13 cellular contexts compared by ENCODE assay signal in genomic region chr10:11604742-11605650, GRCh38. TPM values are rescaled to one million over a fixed set of nuclear protein-coding genes. Genes with fewer than 3 reads are reported as not detected.
DNase-seq lines count a peak whose midpoint lies in the region; ATAC-seq and TF ChIP-seq lines count a peak whose summit lies in the region.
"Had no signal": no experiment of that assay in that cellular context is flagged by ENCODE, and none has a peak within 500 bp of the region (broad histone marks: within the 10 kb centered on the region; RNA-seq: fewer than 3 reads in every experiment).

No MANE protein-coding gene starts in this region.

- H3F3A ChIP-seq in OCI-LY1 (ENCODE audit: insufficient read depth, low read length): no peaks in the 10 kb centered on the region

- H3K27me3 ChIP-seq in CD4-positive, alpha-beta T cell (ENCODE audit: control insufficient read depth, insufficient read depth, low read length): no peaks in the 10 kb centered on the region
- H3K27me3 ChIP-seq in OCI-LY1 (ENCODE audit: insufficient read depth, low read length): no peaks in the 10 kb centered on the region
- H3K27me3 ChIP-seq: gastroesophageal sphincter had no signal

- H3K9me2 ChIP-seq in OCI-LY1 (ENCODE audit: low read depth, low read length): no peaks in the 10 kb centered on the region

- H3K4me3 ChIP-seq in OCI-LY1 (ENCODE audit: low read depth, low read length, poor library complexity, severe bottlenecking): no peak overlapping the region
- H3K4me3 ChIP-seq in foreskin fibroblast (ENCODE audit: low read depth in 1 of 2, low read length in 2 of 2): no peak overlapping the region
- H3K4me3 ChIP-seq: gastroesophageal sphincter, lower lobe of right lung had no signal

- H3K4me3 Mint-ChIP-seq in CD4-positive, alpha-beta T cell: peak overlapping the region; percentile 59
- H3K4me3 Mint-ChIP-seq in immature natural killer cell: peak overlapping the region; percentile 44 to 80 (median 63)
- H3K4me3 Mint-ChIP-seq in activated CD4-positive, alpha-beta memory T cell treated with anti-CD3 and anti-CD28 coated beads, Interleukin-2, amount 10 ng/mL, durations not matched to agents 7 days and 5 days: no peak overlapping the region

- ATAC-seq in CD4-positive, alpha-beta T cell (ENCODE audit: poor library complexity): peak; percentile 67
- ATAC-seq in GM18868 (IDR thresholded peaks at IDR 0.05; ENCODE audit: unreplicated experiment) (peak; percentile 29), GM19455 (IDR thresholded peaks at IDR 0.05; ENCODE audit: unreplicated experiment) (no peak)
- ATAC-seq: gastroesophageal sphincter, lower lobe of right lung had no signal

- H3K79me2 ChIP-seq in OCI-LY1 (ENCODE audit: insufficient read depth, low read length): peaks cover 72% of the 10 kb centered on the region

- H3K36me3 Mint-ChIP-seq in CD4-positive, alpha-beta T cell (ENCODE audit: low read depth): no peaks in the 10 kb centered on the region
- no peaks in the 10 kb centered on the region for H3K36me3 Mint-ChIP-seq in immature natural killer cell
- H3K36me3 Mint-ChIP-seq in activated CD4-positive, alpha-beta memory T cell treated with anti-CD3 and anti-CD28 coated beads, Interleukin-2, amount 10 ng/mL, durations not matched to agents 7 days and 5 days (ENCODE audit: low read depth): no peaks in the 10 kb centered on the region

- H2AFZ ChIP-seq in OCI-LY1 (ENCODE audit: low read length): no peak overlapping the region

- peaks cover 55% of the 10 kb centered on the region for H3K4me1 Mint-ChIP-seq in CD4-positive, alpha-beta T cell (ENCODE audit: low read depth)
- peaks cover 6 to 28% of the 10 kb centered on the region in 2 donors for H3K4me1 Mint-ChIP-seq in immature natural killer cell
- peaks cover 25% of the 10 kb centered on the region for H3K4me1 Mint-ChIP-seq in activated CD4-positive, alpha-beta memory T cell treated with anti-CD3 and anti-CD28 coated beads, Interleukin-2, amount 10 ng/mL, durations not matched to agents 7 days and 5 days

- POLR2A ChIA-PET in CD4-positive, alpha-beta T cell (lab: Charles Lee): interaction anchor here (0.8 to 1.6 kb wide), 2 partner anchors 12 to 26 kb away, joined by 3 to 4 read pairs; no protein-coding TSS in a partner anchor
- POLR2A ChIA-PET in activated CD4-positive, alpha-beta memory T cell treated with anti-CD3 and anti-CD28 coated beads, Interleukin-2, amount 10 ng/mL, durations not matched to agents 7 days and 5 days (lab: Charles Lee): no interaction called here

- no peaks in the 10 kb centered on the region for H3K9me3 ChIP-seq in CD4-positive, alpha-beta T cell (ENCODE audit: control insufficient read depth, low read length)
- no peaks in the 10 kb centered on the region for H3K9me3 ChIP-seq in OCI-LY1 (ENCODE audit: low read length)
- H3K9me3 ChIP-seq: gastroesophageal sphincter, lower lobe of right lung had no signal

- no peak for TF ChIP-seq CTCF in CD4-positive, alpha-beta T cell (IDR thresholded peaks at IDR 0.05)
- no peak for TF ChIP-seq CTCF in OCI-LY1 (IDR thresholded peaks at IDR 0.05; ENCODE audit: low read length)
- no peak for TF ChIP-seq CTCF in foreskin fibroblast (IDR thresholded peaks at IDR 0.05; ENCODE audit: low read depth, low read length)

- no peaks in the 10 kb centered on the region for H3K36me3 ChIP-seq in OCI-LY1 (ENCODE audit: insufficient read depth, low read length)
- H3K36me3 ChIP-seq: gastroesophageal sphincter, lower lobe of right lung had no signal

- H4K20me1 ChIP-seq in OCI-LY1 (ENCODE audit: insufficient read depth, low read length): no peaks in the 10 kb centered on the region

- H3K27ac ChIP-seq in CD4-positive, alpha-beta T cell (ENCODE audit: low read depth, low read length): no peak overlapping the region
- H3K27ac ChIP-seq in OCI-LY1 (ENCODE audit: low read depth, low read length, poor library complexity, severe bottlenecking): peak overlapping the region; percentile 38
- H3K27ac ChIP-seq: gastroesophageal sphincter, lower lobe of right lung had no signal

- intact Hi-C loops in CD4-positive, alpha-beta T cell (cut with DNase I, micrococcal nuclease): loop anchor here in 1 of 2 experiments (5.0 kb wide), 1 partner anchor 73 kb away; no protein-coding TSS in a partner anchor

- no peaks in the 10 kb centered on the region for H3K27me3 Mint-ChIP-seq in CD4-positive, alpha-beta T cell
- H3K27me3 Mint-ChIP-seq in immature natural killer cell (ENCODE audit: low read depth in 3 of 3): peaks cover 6 to 16% (median 7%) of the 10 kb centered on the region in 3 donors
- peaks cover 30% of the 10 kb centered on the region for H3K27me3 Mint-ChIP-seq in activated CD4-positive, alpha-beta memory T cell treated with anti-CD3 and anti-CD28 coated beads, Interleukin-2, amount 10 ng/mL, durations not matched to agents 7 days and 5 days

- CTCF ChIA-PET in CD4-positive, alpha-beta T cell (lab: Charles Lee): interaction anchor here (1.0 kb wide), 1 partner anchor 12 kb away, joined by 3 read pairs; no protein-coding TSS in a partner anchor
- CTCF ChIA-PET in activated CD4-positive, alpha-beta memory T cell treated with anti-CD3 and anti-CD28 coated beads, Interleukin-2, amount 10 ng/mL, durations not matched to agents 7 days and 5 days (lab: Charles Lee): no interaction called here

- H3K4me1 ChIP-seq in OCI-LY1 (ENCODE audit: insufficient read depth, low read length, severe bottlenecking): peaks cover 65% of the 10 kb centered on the region

- H3K4me2 ChIP-seq in OCI-LY1 (ENCODE audit: low read length): peak overlapping the region; percentile 20; the same call in 1 of the 2 replicates

- no peak overlapping the region for H3K9ac ChIP-seq in OCI-LY1 (ENCODE audit: low read length)

- peak overlapping the region; percentile 3 for H3K27ac Mint-ChIP-seq in CD4-positive, alpha-beta T cell
- peak overlapping the region in 2 of 6 donors; percentile 43 to 67 for H3K27ac Mint-ChIP-seq in immature natural killer cell
- H3K27ac Mint-ChIP-seq in activated CD4-positive, alpha-beta memory T cell treated with anti-CD3 and anti-CD28 coated beads, Interleukin-2, amount 10 ng/mL, durations not matched to agents 7 days and 5 days: no peak overlapping the region

- H3K9me3 Mint-ChIP-seq in CD4-positive, alpha-beta T cell: no peaks in the 10 kb centered on the region
- H3K9me3 Mint-ChIP-seq in immature natural killer cell: no peaks in the 10 kb centered on the region
- no peaks in the 10 kb centered on the region for H3K9me3 Mint-ChIP-seq in activated CD4-positive, alpha-beta memory T cell treated with anti-CD3 and anti-CD28 coated beads, Interleukin-2, amount 10 ng/mL, durations not matched to agents 7 days and 5 days

- no peak for DNase-seq in CD4-positive, alpha-beta T cell
- DNase-seq in immature natural killer cell (no peak), foreskin fibroblast (no peak), NCI-H187 (lab: John Stamatoyannopoulos, UW) (no peak)
- no peak for DNase-seq in activated CD4-positive, alpha-beta memory T cell treated with anti-CD3 and anti-CD28 coated beads, Interleukin-2, amount 10 ng/mL, durations not matched to agents 7 days and 5 days
- DNase-seq: cortex of kidney, DMS 273 treated with DMSO at 0.1 percent for 48 hours, lower lobe of right lung, NCI-H1048 had no signal

RNA-seq across cellular contexts. Expression of gene USP6NL, which starts 6.5 kb away (rescaled TPM):
- total RNA-seq in CD4-positive, alpha-beta T cell: 1 to 10 TPM; 5.2 to 5.6 TPM
- 1 to 10 TPM in 2 of 3 donors, under 1 TPM in 1; 0.08 to 2.3 (median 1.1) TPM for polyA plus RNA-seq in immature natural killer cell
- total RNA-seq in activated CD4-positive, alpha-beta memory T cell treated with anti-CD3 and anti-CD28 coated beads, Interleukin-2, amount 10 ng/mL, durations not matched to agents 7 days and 5 days: under 1 TPM; 0.80 to 0.83 TPM
